ENCODE assay signal across 25 cellular contexts in genomic region chr21:42106425-42106824, GRCh38. TPM values are rescaled to one million over a fixed set of nuclear protein-coding genes. Genes with fewer than 3 reads are reported as not detected.
"Had no signal": no experiment of that assay in that cellular context is flagged by ENCODE, and none has a peak within 500 bp of the region (broad histone marks: within the 10 kb centered on the region; RNA-seq: fewer than 3 reads in every experiment).

No MANE protein-coding gene starts in this region.

- DNase-seq: dorsolateral prefrontal cortex; effector CD4-positive, alpha-beta T cell; hypothalamus; immature natural killer cell; islet precursor cell; natural killer cell; occipital lobe; ovary; psoas muscle; sigmoid colon; stimulated activated CD4-positive, alpha-beta T cell treated with anti-CD3 and anti-CD28 coated beads, Interleukin-4, amount 100 ng/mL, for 4 hours; stimulated activated naive B cell treated with anti-CD40 and anti-IgM and Interleukin-4, amounts not matched to agents 10 μg/mL and 1 μg/mL and 100 μg/mL, for 72 hours; stimulated activated naive CD8-positive, alpha-beta T cell treated with anti-CD3 and anti-CD28 coated beads, Interleukin-15, amount 100 ng/mL, for 72 hours; transverse colon had no signal

- H3K4me1 Mint-ChIP-seq: natural killer cell had no signal

- H3K9me3 Mint-ChIP-seq: immature natural killer cell; natural killer cell; stimulated activated naive B cell treated with anti-CD40 and anti-IgM and Interleukin-4, amounts not matched to agents 10 μg/mL and 1 μg/mL and 100 μg/mL, for 72 hours; stimulated activated naive CD8-positive, alpha-beta T cell treated with anti-CD3 and anti-CD28 coated beads, Interleukin-15, amount 100 ng/mL, for 72 hours had no signal

- H3K4me1 ChIP-seq: psoas muscle, sigmoid colon had no signal

- H3K4me3 ChIP-seq: ovary, psoas muscle, sigmoid colon, suprapubic skin, transverse colon, vagina had no signal

- H3K36me3 ChIP-seq: ovary, sigmoid colon, suprapubic skin, transverse colon, vagina had no signal

- ATAC-seq: natural killer cell; psoas muscle; right cardiac atrium; stimulated activated naive B cell treated with anti-CD40 and anti-IgM and Interleukin-4, amounts not matched to agents 10 μg/mL and 1 μg/mL and 100 μg/mL, for 72 hours; stimulated activated naive CD8-positive, alpha-beta T cell treated with anti-CD3 and anti-CD28 coated beads, Interleukin-15, amount 100 ng/mL, for 72 hours had no signal

- H3K27me3 ChIP-seq: dorsolateral prefrontal cortex, ovary, sigmoid colon, suprapubic skin, transverse colon, vagina had no signal

- H3K36me3 Mint-ChIP-seq: immature natural killer cell, natural killer cell had no signal

- FAIRE-seq: colon, frontal cortex had no signal

- H3K27ac Mint-ChIP-seq: immature natural killer cell; natural killer cell; stimulated activated naive CD8-positive, alpha-beta T cell treated with anti-CD3 and anti-CD28 coated beads, Interleukin-15, amount 100 ng/mL, for 72 hours had no signal

- H3K4me3 Mint-ChIP-seq: immature natural killer cell; natural killer cell; stimulated activated naive B cell treated with anti-CD40 and anti-IgM and Interleukin-4, amounts not matched to agents 10 μg/mL and 1 μg/mL and 100 μg/mL, for 72 hours; stimulated activated naive CD8-positive, alpha-beta T cell treated with anti-CD3 and anti-CD28 coated beads, Interleukin-15, amount 100 ng/mL, for 72 hours had no signal

- H3K27ac ChIP-seq: ovary, psoas muscle, sigmoid colon, suprapubic skin, transverse colon, vagina had no signal

- H3K9me3 ChIP-seq: ovary, psoas muscle, sigmoid colon, suprapubic skin, transverse colon, vagina had no signal

RNA-seq across cellular contexts. Expression of gene UMODL1, which starts 35.3 kb away (rescaled TPM):
- total RNA-seq: fibroblast of villous mesenchyme, frontal cortex, lung microvascular endothelial cell, mesenteric fat pad, occipital lobe, psoas muscle, renal cortical epithelial cell, right cardiac atrium, sigmoid colon, skeletal muscle tissue, ureter, vagina had no signal
- polyA plus RNA-seq: immature natural killer cell, psoas muscle, right cardiac atrium had no signal
